Comparison of ENCODE assay signal across 12 cellular contexts in genomic region chr19:1749373-1750342, GRCh38. TPM values are rescaled to one million over a fixed set of nuclear protein-coding genes. Genes with fewer than 3 reads are reported as not detected.
DNase-seq lines count a peak whose midpoint lies in the region; ATAC-seq and TF ChIP-seq lines count a peak whose summit lies in the region.
"Had no signal": no experiment of that assay in that cellular context is flagged by ENCODE, and none has a peak within 500 bp of the region (broad histone marks: within the 10 kb centered on the region; RNA-seq: fewer than 3 reads in every experiment).

No MANE protein-coding gene starts in this region.

- DNase-seq in right cardiac atrium (peak in 1 of 3 donors; percentile 36), heart left ventricle (no peak), activated B cell treated with CpG ODN at 0.5 μM for 24 hours (no peak), immature natural killer cell (no peak), UCSD-AML1 (lab: John Stamatoyannopoulos, UW; ENCODE audit: unreplicated experiment) (no peak), superior temporal gyrus (ENCODE audit: extremely low spot score) (no peak), cerebellum (ENCODE audit: low spot score) (no peak)
- DNase-seq: NCI-H2029 treated with DMSO at 0.1 percent for 48 hours, T-helper 9 cell had no signal

- H3K9me3 Mint-ChIP-seq in activated B cell treated with CpG ODN at 0.5 μM for 24 hours (no peaks in the 10 kb centered on the region), immature natural killer cell (no peaks in the 10 kb centered on the region)

- H3K27ac Mint-ChIP-seq in activated B cell treated with CpG ODN at 0.5 μM for 24 hours (no peak overlapping the region), immature natural killer cell (no peak overlapping the region)

- H3K27me3 Mint-ChIP-seq in activated B cell treated with CpG ODN at 0.5 μM for 24 hours: peaks cover 31% of the 10 kb centered on the region
- peaks cover 19 to 38% (median 30%) of the 10 kb centered on the region in 3 donors for H3K27me3 Mint-ChIP-seq in immature natural killer cell (ENCODE audit: low read depth in 3 of 3)

- no peaks in the 10 kb centered on the region for H3K4me1 ChIP-seq in right cardiac atrium (ENCODE audit: control insufficient read depth, insufficient read depth, low read length)
- peaks cover 3 to 41% (median 15%) of the 10 kb centered on the region in 12 donors for H3K4me1 ChIP-seq in heart left ventricle

- CTCF ChIA-PET in activated B cell treated with CpG ODN at 0.5 μM for 24 hours (lab: Charles Lee): no interaction called here

- H3K4me1 Mint-ChIP-seq in activated B cell treated with CpG ODN at 0.5 μM for 24 hours (peaks cover 32% of the 10 kb centered on the region), immature natural killer cell (peaks cover 12 to 15% of the 10 kb centered on the region in 2 donors)

- no peaks in the 10 kb centered on the region for H3K27me3 ChIP-seq in right cardiac atrium (ENCODE audit: control insufficient read depth, insufficient read depth)
- H3K27me3 ChIP-seq in heart left ventricle: peaks cover 59 to 86% (median 83%) of the 10 kb centered on the region in 9 donors

- TF ChIP-seq POLR2A in heart left ventricle (IDR thresholded peaks at IDR 0.05): no peak

- H3K9me3 ChIP-seq in right cardiac atrium (ENCODE audit: control insufficient read depth, low read length): no peaks in the 10 kb centered on the region
- no peaks in the 10 kb centered on the region for H3K9me3 ChIP-seq in heart left ventricle

- H3K4me3 ChIP-seq in right cardiac atrium (ENCODE audit: low read length) (peak overlapping the region; percentile 9), heart left ventricle (peak overlapping the region in 4 of 12 donors; percentile 5 to 23 (median 11))

- no peaks in the 10 kb centered on the region for H3K36me3 ChIP-seq in heart left ventricle

- H3K27ac ChIP-seq in right cardiac atrium (ENCODE audit: low read length) (no peak overlapping the region), heart left ventricle (no peak overlapping the region)
- H3K27ac ChIP-seq: skin epidermis had no signal

- intact Hi-C loops in right cardiac atrium (cut with DNase I): no loop called here
- intact Hi-C loops in heart left ventricle (cut with DNase I): no loop called here
- intact Hi-C loops in activated B cell treated with CpG ODN at 0.5 μM for 24 hours (cut with micrococcal nuclease): loop anchor here (5.0 kb wide), 1 partner anchor 77 kb away; no protein-coding TSS in a partner anchor

- peak overlapping the region; percentile 50 for H3K4me3 Mint-ChIP-seq in activated B cell treated with CpG ODN at 0.5 μM for 24 hours
- peak overlapping the region; percentile 36 to 72 (median 64) for H3K4me3 Mint-ChIP-seq in immature natural killer cell

- 1% methylated on average over 99 of the region's 99 CpGs for WGBS in right cardiac atrium
- WGBS in heart left ventricle, 4 donors: 2 to 3% (median 2%) methylated on average over 31 to 99 of the region's 99 CpGs

- H3K36me3 Mint-ChIP-seq in activated B cell treated with CpG ODN at 0.5 μM for 24 hours (ENCODE audit: low read depth) (no peaks in the 10 kb centered on the region), immature natural killer cell (no peaks in the 10 kb centered on the region)

- no peak for ATAC-seq in right cardiac atrium
- no peak for ATAC-seq in heart left ventricle
- no peak for ATAC-seq in activated B cell treated with CpG ODN at 0.5 μM for 24 hours (ENCODE audit: low read depth)
- ATAC-seq in HG02642 (IDR thresholded peaks at IDR 0.05; ENCODE audit: poor library complexity, unreplicated experiment): no peak

- no peak for TF ChIP-seq CTCF in heart left ventricle (IDR thresholded peaks at IDR 0.05)
- no peak for TF ChIP-seq CTCF in activated B cell treated with CpG ODN at 0.5 μM for 24 hours (IDR thresholded peaks at IDR 0.05)

- POLR2A ChIA-PET in activated B cell treated with CpG ODN at 0.5 μM for 24 hours (lab: Charles Lee): interaction anchor here (0.6 kb wide), 1 partner anchor 26 kb away, joined by 3 read pairs; no protein-coding TSS in a partner anchor

RNA-seq across cellular contexts. Expression of gene ONECUT3, which starts 3.6 kb away (rescaled TPM):
- total RNA-seq in right cardiac atrium (not detected), heart left ventricle (not detected), activated B cell treated with CpG ODN at 0.5 μM for 24 hours (not detected in 2 replicates), cerebellum (not detected)
- polyA plus RNA-seq in right cardiac atrium (not detected), heart left ventricle (not detected), immature natural killer cell (not detected)
- total RNA-seq: activated CD8-positive, alpha-beta memory T cell treated with anti-CD3 and anti-CD28 coated beads for 36 hours had no signal
